Comparison of ENCODE assay signal across 8 cellular contexts in genomic region chr7:95772298-95772770, GRCh38. TPM values are rescaled to one million over a fixed set of nuclear protein-coding genes. Genes with fewer than 3 reads are reported as not detected.
DNase-seq lines count a peak whose midpoint lies in the region; ATAC-seq, FAIRE-seq and TF ChIP-seq lines count a peak whose summit lies in the region.

Gene DYNC1I1 (plus strand): TSS chr7:95772554. CDS start chr7:95804730, 32,176 bp downstream.

- no peak for FAIRE-seq in astrocyte (lab: Jason Lieb, UNC)

- H3K27ac ChIP-seq in astrocyte (ENCODE audit: low read depth, low read length), result no peak within 1 kb of the TSS
- H3K27ac ChIP-seq in hepatocyte, result no peak within 1 kb of the TSS
- no peak within 1 kb of the TSS for H3K27ac ChIP-seq in psoas muscle

- DNase-seq in DMS79 treated with DMSO at 0.1 percent for 48 hours (lab: John Stamatoyannopoulos, UW), result peak; percentile 31
- DNase-seq in HPDE6-E6E7 (ENCODE audit: extremely low spot score), result peak; percentile 37
- peak; percentile 97 for DNase-seq in NOMO-1 treated with dmso at 0.1 percent for 144 hours (lab: John Stamatoyannopoulos, UW; ENCODE audit: unreplicated experiment)
- DNase-seq in astrocyte (ENCODE audit: low read depth), result peak; percentile 42
- peak; percentile 87 for DNase-seq in hepatocyte (ENCODE audit: low spot score)
- peak; percentile 71 to 81 for DNase-seq in psoas muscle
- no peak for DNase-seq in T-helper 9 cell

- H3K79me2 ChIP-seq in astrocyte (ENCODE audit: insufficient read depth, low read length), result no peaks in the 10 kb centered on the region
- no peaks in the 10 kb centered on the region for H3K79me2 ChIP-seq in hepatocyte

- H3K9me3 Mint-ChIP-seq in astrocyte (ENCODE audit: unreplicated experiment), result no peaks in the 10 kb centered on the region

- H3K9me3 ChIP-seq in astrocyte (ENCODE audit: insufficient read depth, low read depth, low read length) (no peaks in the 10 kb centered on the region), hepatocyte (ENCODE audit: low read depth) (no peaks in the 10 kb centered on the region), psoas muscle (no peaks in the 10 kb centered on the region)

- H3K27ac Mint-ChIP-seq in astrocyte (ENCODE audit: unreplicated experiment), result no peak within 1 kb of the TSS

- peak within 1 kb of the TSS; percentile 89 for H2AFZ ChIP-seq in astrocyte (ENCODE audit: low read depth, low read length)
- H2AFZ ChIP-seq in hepatocyte, result peak within 1 kb of the TSS; percentile 82

- intact Hi-C loops in psoas muscle (cut with DNase I), result loop anchor here in 1 of 2 donors (5.0 kb wide), 1 partner anchor 95 kb away; no protein-coding TSS in a partner anchor

- peak within 1 kb of the TSS; percentile 86 for H3K4me3 Mint-ChIP-seq in astrocyte (ENCODE audit: unreplicated experiment)

- no peak for TF ChIP-seq CTCF in astrocyte (IDR thresholded peaks at IDR 0.05; ENCODE audit: insufficient read depth, low read depth, low read length)
- peak; percentile 6 for TF ChIP-seq CTCF in hepatocyte (IDR thresholded peaks at IDR 0.05; ENCODE audit: poor library complexity)
- TF ChIP-seq CTCF in psoas muscle (IDR thresholded peaks at IDR 0.05), result no peak

- H3K4me1 ChIP-seq in astrocyte (ENCODE audit: insufficient read depth, low read length), result peaks cover 6% of the 10 kb centered on the region
- peaks cover 5% of the 10 kb centered on the region for H3K4me1 ChIP-seq in hepatocyte (ENCODE audit: insufficient read depth)
- H3K4me1 ChIP-seq in psoas muscle, result peaks cover 5% of the 10 kb centered on the region

- peak within 1 kb of the TSS; percentile 75 for H3K9ac ChIP-seq in astrocyte (ENCODE audit: low read length)

- H3K4me2 ChIP-seq in astrocyte (ENCODE audit: low read length) (peak within 1 kb of the TSS; percentile 99), hepatocyte (peak within 1 kb of the TSS; percentile 99)

- no peaks in the 10 kb centered on the region for H3K36me3 Mint-ChIP-seq in astrocyte (ENCODE audit: low read depth, unreplicated experiment)

- H4K20me1 ChIP-seq in astrocyte (ENCODE audit: insufficient read depth, low read length) (no peaks in the 10 kb centered on the region), hepatocyte (ENCODE audit: insufficient read depth, poor library complexity, severe bottlenecking) (no peaks in the 10 kb centered on the region)

- H3K4me1 Mint-ChIP-seq in astrocyte (ENCODE audit: low read depth, unreplicated experiment), result peaks cover 2% of the 10 kb centered on the region

- peak within 1 kb of the TSS; percentile 68 for H3K4me3 ChIP-seq in astrocyte (ENCODE audit: insufficient read depth, low read depth, low read length)
- H3K4me3 ChIP-seq in hepatocyte, result peak within 1 kb of the TSS; percentile 89
- peak within 1 kb of the TSS; percentile 82 for H3K4me3 ChIP-seq in psoas muscle

- ATAC-seq in GM21515 (IDR thresholded peaks at IDR 0.05; ENCODE audit: unreplicated experiment) (peak; percentile 93), psoas muscle (peak; percentile 72 to 89 (median 87))

- H3K27me3 ChIP-seq in astrocyte (ENCODE audit: insufficient read depth, low read length) (no peaks in the 10 kb centered on the region), hepatocyte (peaks cover 17% of the 10 kb centered on the region), psoas muscle (ENCODE audit: insufficient read depth in 3 of 3, low read length in 2 of 3) (peaks cover 0 to 5% (median 0%) of the 10 kb centered on the region in 3 donors)

- no peaks in the 10 kb centered on the region for H3K9me2 ChIP-seq in hepatocyte (replicated peaks; ENCODE audit: insufficient read depth)

- peaks cover 11% of the 10 kb centered on the region for H3K27me3 Mint-ChIP-seq in astrocyte (ENCODE audit: low read depth, unreplicated experiment)

- 1% methylated on average over 33 of the region's 49 CpGs for WGBS in hepatocyte (ENCODE audit: low lambda C conversion rate, missing lambda C conversion rate)
- 0 to 2% (median 1%) methylated on average over 27 to 49 of the region's 49 CpGs for WGBS in psoas muscle, 3 donors

- H3K36me3 ChIP-seq in astrocyte (ENCODE audit: insufficient read depth, low read length) (no peaks in the 10 kb centered on the region), hepatocyte (replicated peaks; ENCODE audit: insufficient read depth, low read depth) (no peaks in the 10 kb centered on the region), psoas muscle (ENCODE audit: insufficient read depth in 1 of 2, low read depth in 1 of 2) (no peaks in the 10 kb centered on the region)

RNA-seq across cellular contexts. Expression of gene DYNC1I1, which starts in this region (rescaled TPM):
- total RNA-seq in astrocyte (3.2 TPM in 2 replicates), hepatocyte (2.5 and 4.6 TPM in 2 replicates), psoas muscle (10 to 100 TPM in 1 of 4 donors, 1 to 10 TPM in 3; 3.1 to 28.8 (median 7.4) TPM)
- polyA plus RNA-seq in hepatocyte (3.7 and 5.6 TPM in 2 replicates), psoas muscle (1 to 10 TPM; 3.0 to 7.6 (median 6.8) TPM)
